ENCODE assay signal across 10 cellular contexts in genomic region chr6:77462359-77463307, GRCh38. TPM values are rescaled to one million over a fixed set of nuclear protein-coding genes. Genes with fewer than 3 reads are reported as not detected.
DNase-seq lines count a peak whose midpoint lies in the region; ATAC-seq and TF ChIP-seq lines count a peak whose summit lies in the region.
"Had no signal": no experiment of that assay in that cellular context is flagged by ENCODE, and none has a peak within 500 bp of the region (broad histone marks: within the 10 kb centered on the region; RNA-seq: fewer than 3 reads in every experiment).

No MANE protein-coding gene starts in this region.

- H3K9me3 ChIP-seq in spleen = peaks cover 0 to 3% (median 0%) of the 10 kb centered on the region in 8 donors

- H3K4me3 Mint-ChIP-seq in activated CD8-positive, alpha-beta memory T cell treated with anti-CD3 and anti-CD28 coated beads, Interleukin-2, amount 10 ng/mL, durations not matched to agents 7 days and 5 days = no peak overlapping the region
- no peak overlapping the region for H3K4me3 Mint-ChIP-seq in activated CD4-positive, alpha-beta T cell treated with anti-CD3 and anti-CD28 coated beads, Interleukin-2, amount 10 ng/mL, durations not matched to agents 24 days and 14 days

- 6 to 9% (median 6%) methylated on average over 48 to 55 of the region's 55 CpGs for WGBS in spleen, 5 donors

- no peak for TF ChIP-seq POLR2A in spleen (IDR thresholded peaks at IDR 0.05)

- CTCF ChIA-PET in activated CD8-positive, alpha-beta memory T cell treated with anti-CD3 and anti-CD28 coated beads, Interleukin-2, amount 10 ng/mL, durations not matched to agents 7 days and 5 days (lab: Charles Lee) = no interaction called here

- H3K36me3 ChIP-seq in brain microvascular endothelial cell (replicated peaks) = no peaks in the 10 kb centered on the region
- H3K36me3 ChIP-seq in spleen = no peaks in the 10 kb centered on the region
- H3K36me3 ChIP-seq: WERI-Rb-1 had no signal

- DNase-seq in HuH-7.5 (ENCODE audit: low spot score) (peak; percentile 30), brain microvascular endothelial cell (peak; percentile 66), iPS-NIHi7 (ENCODE audit: extremely low spot score) (peak; percentile 38), spleen (no peak), GM10266 (ENCODE audit: extremely low spot score) (no peak), H4 (ENCODE audit: low spot score) (no peak)
- DNase-seq in activated CD8-positive, alpha-beta memory T cell treated with anti-CD3 and anti-CD28 coated beads, Interleukin-2, amount 10 ng/mL, durations not matched to agents 7 days and 5 days = no peak
- DNase-seq in activated CD4-positive, alpha-beta T cell treated with anti-CD3 and anti-CD28 coated beads, Interleukin-2, amount 10 ng/mL, durations not matched to agents 24 days and 14 days = no peak
- DNase-seq: WERI-Rb-1 had no signal

- ATAC-seq in activated CD8-positive, alpha-beta memory T cell treated with anti-CD3 and anti-CD28 coated beads, Interleukin-2, amount 10 ng/mL, durations not matched to agents 7 days and 5 days = no peak

- TF ChIP-seq CTCF in brain microvascular endothelial cell (IDR thresholded peaks at IDR 0.05; ENCODE audit: low read depth, low read length, missing control alignments) (peak; percentile 70), spleen (IDR thresholded peaks at IDR 0.05 in 8 of 11, conservative IDR thresholded peaks at IDR 0.05 in 3 of 11) (no peak), GM10266 (IDR thresholded peaks at IDR 0.05; ENCODE audit: control insufficient read depth, insufficient read depth, low read depth, missing control alignments) (no peak)

- H3K36me3 Mint-ChIP-seq in activated CD8-positive, alpha-beta memory T cell treated with anti-CD3 and anti-CD28 coated beads, Interleukin-2, amount 10 ng/mL, durations not matched to agents 7 days and 5 days = peaks cover 6% of the 10 kb centered on the region
- H3K36me3 Mint-ChIP-seq in activated CD4-positive, alpha-beta T cell treated with anti-CD3 and anti-CD28 coated beads, Interleukin-2, amount 10 ng/mL, durations not matched to agents 24 days and 14 days (ENCODE audit: low read depth) = peaks cover 2% of the 10 kb centered on the region

- peaks cover 71% of the 10 kb centered on the region for H3K27me3 Mint-ChIP-seq in activated CD8-positive, alpha-beta memory T cell treated with anti-CD3 and anti-CD28 coated beads, Interleukin-2, amount 10 ng/mL, durations not matched to agents 7 days and 5 days
- H3K27me3 Mint-ChIP-seq in activated CD4-positive, alpha-beta T cell treated with anti-CD3 and anti-CD28 coated beads, Interleukin-2, amount 10 ng/mL, durations not matched to agents 24 days and 14 days = peaks cover 54% of the 10 kb centered on the region

- H3K4me1 Mint-ChIP-seq in activated CD8-positive, alpha-beta memory T cell treated with anti-CD3 and anti-CD28 coated beads, Interleukin-2, amount 10 ng/mL, durations not matched to agents 7 days and 5 days = peaks cover 15% of the 10 kb centered on the region
- H3K4me1 Mint-ChIP-seq in activated CD4-positive, alpha-beta T cell treated with anti-CD3 and anti-CD28 coated beads, Interleukin-2, amount 10 ng/mL, durations not matched to agents 24 days and 14 days = peaks cover 3% of the 10 kb centered on the region

- intact Hi-C loops in spleen (cut with DNase I; ENCODE audit: low total_unique reads) = no loop called here
- intact Hi-C loops in activated CD4-positive, alpha-beta T cell treated with anti-CD3 and anti-CD28 coated beads, Interleukin-2, amount 10 ng/mL, durations not matched to agents 24 days and 14 days (cut with micrococcal nuclease) = no loop called here

- H3K4me3 ChIP-seq in brain microvascular endothelial cell (ENCODE audit: low read depth, low read length) (peak overlapping the region; percentile 70), spleen (peak overlapping the region in 6 of 8 donors; percentile 9 to 59 (median 26))

- H3K27ac ChIP-seq in brain microvascular endothelial cell (peak overlapping the region; percentile 39), spleen (no peak overlapping the region)
- H3K27ac ChIP-seq: WERI-Rb-1 had no signal

- H3K27me3 ChIP-seq in brain microvascular endothelial cell (replicated peaks) (no peaks in the 10 kb centered on the region), spleen (replicated peaks in 1 of 7) (peaks cover 11 to 97% (median 52%) of the 10 kb centered on the region in 7 donors)

- in situ Hi-C loops in brain microvascular endothelial cell (cut with HindIII; ENCODE audit: low pct_ligation_motif_present, low sequenced_read_pairs) = loop anchor here (25.0 kb wide), 2 partner anchors 775 to 1525 kb away; no protein-coding TSS in a partner anchor

- peaks cover 5 to 40% (median 20%) of the 10 kb centered on the region in 6 donors for H3K4me1 ChIP-seq in spleen

- H3K27ac Mint-ChIP-seq in activated CD8-positive, alpha-beta memory T cell treated with anti-CD3 and anti-CD28 coated beads, Interleukin-2, amount 10 ng/mL, durations not matched to agents 7 days and 5 days = no peak overlapping the region
- no peak overlapping the region for H3K27ac Mint-ChIP-seq in activated CD4-positive, alpha-beta T cell treated with anti-CD3 and anti-CD28 coated beads, Interleukin-2, amount 10 ng/mL, durations not matched to agents 24 days and 14 days

- H3K9me3 Mint-ChIP-seq in activated CD8-positive, alpha-beta memory T cell treated with anti-CD3 and anti-CD28 coated beads, Interleukin-2, amount 10 ng/mL, durations not matched to agents 7 days and 5 days (ENCODE audit: low read depth) = no peaks in the 10 kb centered on the region
- H3K9me3 Mint-ChIP-seq in activated CD4-positive, alpha-beta T cell treated with anti-CD3 and anti-CD28 coated beads, Interleukin-2, amount 10 ng/mL, durations not matched to agents 24 days and 14 days = peaks cover 18% of the 10 kb centered on the region

RNA-seq across cellular contexts. Expression of gene HTR1B, which starts 0.7 kb away (rescaled TPM):
- total RNA-seq in spleen = under 1 TPM in 3 of 7 donors, not detected in 4; 0.16 to 0.39 (median 0.20) TPM
- not detected for polyA plus RNA-seq in spleen
- total RNA-seq in activated CD8-positive, alpha-beta memory T cell treated with anti-CD3 and anti-CD28 coated beads, Interleukin-2, amount 10 ng/mL, durations not matched to agents 7 days and 5 days = not detected
- total RNA-seq in H4 (2014; rRNA removed; shearing (Covaris generic)) = not detected in 2 replicates
- not detected in 2 replicates for total RNA-seq in activated CD4-positive, alpha-beta T cell treated with anti-CD3 and anti-CD28 coated beads, Interleukin-2, amount 10 ng/mL, durations not matched to agents 24 days and 14 days
- polyA plus RNA-seq: liver had no signal

Comparison
In these comparisons a context has a peak if more than half of its experiments do, and no peak if none do; other contexts are left out.
1. DNase-seq: peak in HuH-7.5 (single experiment), brain microvascular endothelial cell (single experiment) and iPS-NIHi7 (single experiment); none in spleen (single experiment), GM10266 (single experiment), activated CD8-positive, alpha-beta memory T cell treated with anti-CD3 and anti-CD28 coated beads, Interleukin-2, amount 10 ng/mL, durations not matched to agents 7 days and 5 days (single experiment), H4 (single experiment) and activated CD4-positive, alpha-beta T cell treated with anti-CD3 and anti-CD28 coated beads, Interleukin-2, amount 10 ng/mL, durations not matched to agents 24 days and 14 days (single experiment).